10 cellular contexts compared by ENCODE assay signal in the genomic region with DNA sequence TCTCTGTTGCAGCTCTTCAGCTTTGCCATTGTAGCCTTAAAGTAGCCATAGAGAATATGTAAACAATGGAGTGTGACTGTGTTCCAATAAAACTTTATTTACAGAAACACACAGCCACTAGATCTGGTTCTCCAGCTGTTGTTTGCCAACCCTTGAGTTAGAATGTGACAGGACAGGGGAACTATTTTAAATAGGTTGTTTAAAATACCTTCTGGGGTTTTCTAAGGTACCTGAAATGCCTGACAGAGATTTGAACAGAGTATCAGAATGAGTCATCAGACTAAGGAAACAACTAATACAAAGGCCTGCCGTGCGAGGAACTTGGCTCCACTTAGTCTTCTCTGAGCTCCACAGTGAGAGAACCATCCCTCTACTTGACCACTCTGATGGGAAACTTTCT.
DNase-seq lines count a peak whose midpoint lies in the region; ATAC-seq and TF ChIP-seq lines count a peak whose summit lies in the region.
"Had no signal": no experiment of that assay in that cellular context is flagged by ENCODE, and none has a peak within 500 bp of the region (broad histone marks: within the 10 kb centered on the region; RNA-seq: fewer than 3 reads in every experiment).

No MANE protein-coding gene starts in this region.

- H3K9me2 ChIP-seq in hepatocyte (replicated peaks; ENCODE audit: insufficient read depth): no peaks in the 10 kb centered on the region

- H3K9me3 ChIP-seq in hepatocyte (ENCODE audit: low read depth): no peaks in the 10 kb centered on the region

- DNase-seq in hepatocyte (ENCODE audit: low spot score) (peak; percentile 4), HCEC 1CT (no peak), sciatic nerve (ENCODE audit: low spot score) (no peak), DMS 273 (lab: John Stamatoyannopoulos, UW; ENCODE audit: unreplicated experiment) (no peak), SKM-1 (lab: John Stamatoyannopoulos, UW; ENCODE audit: unreplicated experiment) (no peak)
- DNase-seq: caudate nucleus, SW 1271 had no signal

- H3K36me3 ChIP-seq in hepatocyte (replicated peaks; ENCODE audit: insufficient read depth, low read depth): no peaks in the 10 kb centered on the region

- H3K4me2 ChIP-seq in hepatocyte: no peak overlapping the region

- no peak overlapping the region for H3K4me3 ChIP-seq in hepatocyte

- no peak overlapping the region for H2AFZ ChIP-seq in hepatocyte

- intact Hi-C loops in sciatic nerve (cut with DNase I): no loop called here

- TF ChIP-seq CTCF in hepatocyte (IDR thresholded peaks at IDR 0.05; ENCODE audit: poor library complexity): no peak

- ATAC-seq in GM18511 (IDR thresholded peaks at IDR 0.05; ENCODE audit: unreplicated experiment): peak; percentile 100
- peak; percentile 99 for ATAC-seq in GM21528 (IDR thresholded peaks at IDR 0.05; ENCODE audit: low FRiP score, unreplicated experiment)
- peak; percentile 100 for ATAC-seq in HG03469 (IDR thresholded peaks at IDR 0.05; ENCODE audit: unreplicated experiment)
- no peak for ATAC-seq in sciatic nerve

- H3K79me2 ChIP-seq in hepatocyte: no peaks in the 10 kb centered on the region

- no peaks in the 10 kb centered on the region for H3K4me1 ChIP-seq in hepatocyte (ENCODE audit: insufficient read depth)

- no peak overlapping the region for H3K27ac ChIP-seq in hepatocyte

- no peaks in the 10 kb centered on the region for H3K27me3 ChIP-seq in hepatocyte

- no peaks in the 10 kb centered on the region for H4K20me1 ChIP-seq in hepatocyte (ENCODE audit: insufficient read depth, poor library complexity, severe bottlenecking)

- WGBS in hepatocyte (ENCODE audit: low lambda C conversion rate, missing lambda C conversion rate): 75% methylated on average over 2 of the region's 2 CpGs
